ENCODE assay signal across 23 cellular contexts in genomic region chr1:59643526-59643925, GRCh38.
DNase-seq lines count a peak whose midpoint lies in the region; ATAC-seq and TF ChIP-seq lines count a peak whose summit lies in the region.
"Had no signal": no experiment of that assay in that cellular context is flagged by ENCODE, and none has a peak within 500 bp of the region (broad histone marks: within the 10 kb centered on the region; RNA-seq: fewer than 3 reads in every experiment).

No MANE protein-coding gene starts in this region.

- intact Hi-C loops in body of pancreas (cut with DNase I) = no loop called here

- H3K4me3 Mint-ChIP-seq in HFFc6 (no peak overlapping the region), nephron (no peak overlapping the region)
- no peak overlapping the region for H3K4me3 Mint-ChIP-seq in stimulated activated naive CD8-positive, alpha-beta T cell treated with anti-CD3 and anti-CD28 coated beads, Interleukin-15, amount 100 ng/mL, for 72 hours
- H3K4me3 Mint-ChIP-seq: CD14-positive monocyte; CD4-positive, alpha-beta T cell; CD8-positive, alpha-beta memory T cell had no signal

- H3K36me3 ChIP-seq in adipocyte (ENCODE audit: control insufficient read depth, insufficient read depth, low read length, severe bottlenecking) = no peaks in the 10 kb centered on the region
- no peaks in the 10 kb centered on the region for H3K36me3 ChIP-seq in body of pancreas (replicated peaks in 1 of 2; ENCODE audit: insufficient read depth in 1 of 2, low read depth in 2 of 2)
- H3K36me3 ChIP-seq: BE2C, HAP-1 had no signal

- H3K4me1 ChIP-seq in adipocyte (ENCODE audit: control insufficient read depth, insufficient read depth, low read length) (peaks cover 4% of the 10 kb centered on the region), body of pancreas (peaks cover 4% of the 10 kb centered on the region)
- H3K4me1 ChIP-seq: A549, BE2C, HAP-1 had no signal

- H3K9me3 ChIP-seq in adipocyte (ENCODE audit: control insufficient read depth, low read length) (no peaks in the 10 kb centered on the region), body of pancreas (no peaks in the 10 kb centered on the region)
- H3K9me3 ChIP-seq: A549, BE2C, HAP-1 had no signal

- H3K9ac ChIP-seq in adipocyte (ENCODE audit: low read length) = no peak overlapping the region
- H3K9ac ChIP-seq: BLaER1 treated with 17β-estradiol and CSF1 and Interleukin-3, amounts not matched to agents 10 nM and 100 nM had no signal

- peaks cover 24% of the 10 kb centered on the region for H3K4me1 Mint-ChIP-seq in HFFc6 (ENCODE audit: low read depth)
- peaks cover 49% of the 10 kb centered on the region for H3K4me1 Mint-ChIP-seq in nephron
- no peaks in the 10 kb centered on the region for H3K4me1 Mint-ChIP-seq in stimulated activated naive CD8-positive, alpha-beta T cell treated with anti-CD3 and anti-CD28 coated beads, Interleukin-15, amount 100 ng/mL, for 72 hours
- H3K4me1 Mint-ChIP-seq: CD14-positive monocyte; CD8-positive, alpha-beta memory T cell had no signal

- H3K4me3 ChIP-seq in adipocyte (ENCODE audit: low read length) = no peak overlapping the region
- no peak overlapping the region for H3K4me3 ChIP-seq in body of pancreas
- H3K4me3 ChIP-seq: A549; BLaER1 treated with 17β-estradiol and CSF1 and Interleukin-3, amounts not matched to agents 10 nM and 100 nM; HAP-1 had no signal

- H3K27me3 Mint-ChIP-seq in HFFc6 (ENCODE audit: insufficient read depth) = no peaks in the 10 kb centered on the region; the same call in 1 of the 2 replicates
- H3K27me3 Mint-ChIP-seq in nephron (ENCODE audit: low read depth) = no peaks in the 10 kb centered on the region
- H3K27me3 Mint-ChIP-seq in stimulated activated naive CD8-positive, alpha-beta T cell treated with anti-CD3 and anti-CD28 coated beads, Interleukin-15, amount 100 ng/mL, for 72 hours = no peaks in the 10 kb centered on the region
- H3K27me3 Mint-ChIP-seq: CD4-positive, alpha-beta T cell had no signal

- H3K36me3 Mint-ChIP-seq in HFFc6 (ENCODE audit: low read depth) = no peaks in the 10 kb centered on the region; the same call in 1 of the 2 replicates
- H3K36me3 Mint-ChIP-seq in nephron (ENCODE audit: low read depth) = peaks cover 16% of the 10 kb centered on the region
- H3K36me3 Mint-ChIP-seq: CD14-positive monocyte had no signal

- WGBS in body of pancreas, 2 donors = 89 to 100% methylated on average over 1 of the region's 1 CpG

- H3K9me3 Mint-ChIP-seq in HFFc6 (no peaks in the 10 kb centered on the region), nephron (peaks cover 11% of the 10 kb centered on the region)
- peaks cover 0 to 7% of the 10 kb centered on the region in 2 donors for H3K9me3 Mint-ChIP-seq in stimulated activated naive CD8-positive, alpha-beta T cell treated with anti-CD3 and anti-CD28 coated beads, Interleukin-15, amount 100 ng/mL, for 72 hours
- H3K9me3 Mint-ChIP-seq: CD4-positive, alpha-beta T cell had no signal

- ATAC-seq in body of pancreas = no peak
- no peak for ATAC-seq in stimulated activated naive CD8-positive, alpha-beta T cell treated with anti-CD3 and anti-CD28 coated beads, Interleukin-15, amount 100 ng/mL, for 72 hours
- ATAC-seq: A549 had no signal

- no peak overlapping the region for H3K27ac ChIP-seq in body of pancreas
- H3K27ac ChIP-seq: A549; BLaER1 treated with 17β-estradiol and CSF1 and Interleukin-3, amounts not matched to agents 10 nM and 100 nM had no signal

- peak overlapping the region; percentile 2; the same call in 1 of the 2 replicates for H3K27ac Mint-ChIP-seq in HFFc6
- peak overlapping the region; percentile 14 to 69 (median 28) for H3K27ac Mint-ChIP-seq in nephron
- no peak overlapping the region for H3K27ac Mint-ChIP-seq in stimulated activated naive CD8-positive, alpha-beta T cell treated with anti-CD3 and anti-CD28 coated beads, Interleukin-15, amount 100 ng/mL, for 72 hours
- H3K27ac Mint-ChIP-seq: CD14-positive monocyte; CD4-positive, alpha-beta T cell; CD8-positive, alpha-beta memory T cell had no signal

- DNase-seq in HFFc6 = no peak
- DNase-seq in adipocyte (ENCODE audit: low read depth) = peak; percentile 29
- peak; percentile 61 for DNase-seq in fibroblast of peridontal ligament (ENCODE audit: extremely low read depth)
- DNase-seq in body of pancreas = no peak
- DNase-seq in stimulated activated naive CD8-positive, alpha-beta T cell treated with anti-CD3 and anti-CD28 coated beads, Interleukin-15, amount 100 ng/mL, for 72 hours = no peak
- DNase-seq in NCI-H1930 (lab: John Stamatoyannopoulos, UW) = no peak
- no peak for DNase-seq in HPDE6-E6E7 (ENCODE audit: extremely low spot score)
- DNase-seq: 8988T; ACHN; AML-193; BE2C; CD4-positive, alpha-beta T cell; CD8-positive, alpha-beta memory T cell; DMS 273 treated with DMSO at 0.1 percent for 48 hours; DMS53; DMS79 treated with DMSO at 0.1 percent for 48 hours; GF-D8; GOT3 had no signal

- no peaks in the 10 kb centered on the region for H3K27me3 ChIP-seq in adipocyte (replicated peaks; ENCODE audit: control insufficient read depth, insufficient read depth, low read length)
- no peaks in the 10 kb centered on the region for H3K27me3 ChIP-seq in body of pancreas
- H3K27me3 ChIP-seq: BE2C; BLaER1 treated with 17β-estradiol and CSF1 and Interleukin-3, amounts not matched to agents 10 nM and 100 nM had no signal

- no peak for TF ChIP-seq CTCF in HFFc6 (IDR thresholded peaks at IDR 0.05)
- TF ChIP-seq CTCF in nephron (IDR thresholded peaks at IDR 0.05; ENCODE audit: unreplicated experiment in 3 of 3) = no peak
- TF ChIP-seq CTCF in body of pancreas (IDR thresholded peaks at IDR 0.05) = no peak

- TF ChIP-seq POLR2A in body of pancreas (IDR thresholded peaks at IDR 0.05) = no peak

Comparison
In these comparisons a context has a peak if more than half of its experiments do, and no peak if none do; other contexts are left out.
1. DNase-seq: peak in adipocyte (single experiment) and fibroblast of peridontal ligament (single experiment); none in HFFc6 (single experiment), body of pancreas (0 of 4), stimulated activated naive CD8-positive, alpha-beta T cell treated with anti-CD3 and anti-CD28 coated beads, Interleukin-15, amount 100 ng/mL, for 72 hours (0 of 2), NCI-H1930 (0 of 2) and HPDE6-E6E7 (single experiment).
2. H3K27ac Mint-ChIP-seq: peak in HFFc6 (single experiment) and nephron (3 of 3); none in stimulated activated naive CD8-positive, alpha-beta T cell treated with anti-CD3 and anti-CD28 coated beads, Interleukin-15, amount 100 ng/mL, for 72 hours (0 of 2).